In the genomic region with DNA sequence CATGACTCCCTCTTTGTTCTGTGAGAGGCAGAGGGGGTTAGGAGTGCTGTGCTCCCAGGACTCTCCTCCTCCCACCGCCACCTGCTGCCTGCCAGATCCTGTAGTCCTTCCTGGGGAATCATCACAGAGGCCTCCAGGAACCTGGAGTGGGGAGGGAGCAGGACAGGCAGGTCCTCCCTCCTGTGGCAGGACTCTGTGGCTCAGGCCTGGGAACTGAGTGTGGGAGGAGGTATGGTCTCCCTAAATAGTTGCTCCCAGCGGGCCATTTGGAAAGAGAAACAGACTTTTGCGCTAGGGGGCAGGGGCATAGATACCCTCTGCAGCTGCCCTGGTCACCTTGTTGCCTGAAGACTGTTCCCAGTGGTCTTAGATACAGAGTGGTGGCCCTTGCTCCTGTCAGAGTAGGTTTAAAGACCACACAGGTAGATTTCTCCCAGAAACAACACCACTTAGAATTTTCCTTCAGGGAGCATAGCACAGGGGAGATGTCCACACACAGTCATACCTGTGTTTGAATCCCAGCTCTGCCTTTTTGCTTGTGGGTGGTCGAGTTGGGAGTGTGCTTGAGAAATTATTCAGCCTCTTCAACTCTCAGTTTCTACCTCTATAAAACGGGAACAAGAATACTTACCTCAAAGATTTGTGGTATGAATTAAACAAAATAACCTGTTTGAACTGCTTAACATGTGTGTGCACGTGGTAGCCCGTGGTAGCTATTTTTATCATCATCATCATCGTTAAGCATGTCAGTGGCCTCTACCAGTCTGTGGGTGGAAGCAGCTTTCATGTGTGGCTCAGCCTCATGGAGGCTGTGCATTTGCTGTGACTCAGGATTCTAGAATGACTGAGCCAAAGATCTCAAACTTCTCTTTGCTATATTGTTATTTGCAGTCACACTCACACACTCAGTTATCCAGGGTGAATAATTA, we compare ENCODE assay signal across 8 cellular contexts. TPM values are rescaled to one million over a fixed set of nuclear protein-coding genes. Genes with fewer than 3 reads are reported as not detected.
DNase-seq lines count a peak whose midpoint lies in the region; ATAC-seq and TF ChIP-seq lines count a peak whose summit lies in the region.

No MANE protein-coding gene starts in this region.

- H3K4me1 ChIP-seq in mononuclear cell (ENCODE audit: insufficient read depth, low read length) (peaks cover 100% of the 10 kb centered on the region), tibial artery (peaks cover 0 to 100% (median 83%) of the 10 kb centered on the region in 4 donors)

- ATAC-seq in GM18511 (IDR thresholded peaks at IDR 0.05; ENCODE audit: unreplicated experiment) (peak; percentile 56), HG02885 (IDR thresholded peaks at IDR 0.05; ENCODE audit: poor library complexity, unreplicated experiment) (peak; percentile 63), SK-N-SH treated with all-trans-retinoic acid at 6 μM for 48 hours (peak; percentile 13; the same call in 2 of the 3 replicates)

- H3K27ac ChIP-seq in tibial artery: peak overlapping the region; percentile 55 to 72

- H3K4me3 ChIP-seq in mononuclear cell (ENCODE audit: low read length) (peak overlapping the region; percentile 45), tibial artery (no peak overlapping the region)

- intact Hi-C loops in tibial artery (cut with DNase I; ENCODE audit: low total_unique reads): no loop called here

- no peak for TF ChIP-seq CTCF in tibial artery (IDR thresholded peaks at IDR 0.05)

- H3K36me3 ChIP-seq in tibial artery: peaks cover 0 to 12% (median 3%) of the 10 kb centered on the region in 3 donors

- H3K27me3 ChIP-seq in mononuclear cell (ENCODE audit: insufficient read depth, low read length) (no peaks in the 10 kb centered on the region), tibial artery (no peaks in the 10 kb centered on the region)

- DNase-seq in amniotic stem cell (lab: John Stamatoyannopoulos, UW): peak; percentile 20
- no peak for DNase-seq in tibial artery
- DNase-seq in D341Med (ENCODE audit: low spot score): no peak
- DNase-seq in cerebellar cortex (ENCODE audit: low spot score): no peak

- no peaks in the 10 kb centered on the region for H3K9me3 ChIP-seq in mononuclear cell (ENCODE audit: low read depth, low read length)
- no peaks in the 10 kb centered on the region for H3K9me3 ChIP-seq in tibial artery

TF ChIP-seq in SK-N-SH treated with all-trans-retinoic acid at 6 μM for 48 hours, 23 proteins besides CTCF, POLR2A, EP300 and RAD21:
- TF ChIP-seq GLIS3 (CRISPR knock-in tag; IDR thresholded peaks at IDR 0.05): no peak
- no peak for TF ChIP-seq OSR1 (CRISPR knock-in tag; IDR thresholded peaks at IDR 0.05)
- TF ChIP-seq ZNF565 (CRISPR knock-in tag; conservative IDR thresholded peaks at IDR 0.05; ENCODE audit: low read depth): no peak
- no peak for TF ChIP-seq ZFP3 (CRISPR knock-in tag; IDR thresholded peaks at IDR 0.05)
- no peak for TF ChIP-seq BACH2 (CRISPR knock-in tag; IDR thresholded peaks at IDR 0.05; ENCODE audit: borderline replicate concordance)
- TF ChIP-seq ZNF70 (CRISPR knock-in tag; IDR thresholded peaks at IDR 0.05): no peak
- no peak for TF ChIP-seq ESRRG (CRISPR knock-in tag; IDR thresholded peaks at IDR 0.05)
- TF ChIP-seq ZFP30 (CRISPR knock-in tag; IDR thresholded peaks at IDR 0.05): no peak
- TF ChIP-seq ZC3H10 (CRISPR knock-in tag; IDR thresholded peaks at IDR 0.05): no peak
- no peak for TF ChIP-seq CSDC2 (CRISPR knock-in tag; IDR thresholded peaks at IDR 0.05)
- TF ChIP-seq, protein P1, sequence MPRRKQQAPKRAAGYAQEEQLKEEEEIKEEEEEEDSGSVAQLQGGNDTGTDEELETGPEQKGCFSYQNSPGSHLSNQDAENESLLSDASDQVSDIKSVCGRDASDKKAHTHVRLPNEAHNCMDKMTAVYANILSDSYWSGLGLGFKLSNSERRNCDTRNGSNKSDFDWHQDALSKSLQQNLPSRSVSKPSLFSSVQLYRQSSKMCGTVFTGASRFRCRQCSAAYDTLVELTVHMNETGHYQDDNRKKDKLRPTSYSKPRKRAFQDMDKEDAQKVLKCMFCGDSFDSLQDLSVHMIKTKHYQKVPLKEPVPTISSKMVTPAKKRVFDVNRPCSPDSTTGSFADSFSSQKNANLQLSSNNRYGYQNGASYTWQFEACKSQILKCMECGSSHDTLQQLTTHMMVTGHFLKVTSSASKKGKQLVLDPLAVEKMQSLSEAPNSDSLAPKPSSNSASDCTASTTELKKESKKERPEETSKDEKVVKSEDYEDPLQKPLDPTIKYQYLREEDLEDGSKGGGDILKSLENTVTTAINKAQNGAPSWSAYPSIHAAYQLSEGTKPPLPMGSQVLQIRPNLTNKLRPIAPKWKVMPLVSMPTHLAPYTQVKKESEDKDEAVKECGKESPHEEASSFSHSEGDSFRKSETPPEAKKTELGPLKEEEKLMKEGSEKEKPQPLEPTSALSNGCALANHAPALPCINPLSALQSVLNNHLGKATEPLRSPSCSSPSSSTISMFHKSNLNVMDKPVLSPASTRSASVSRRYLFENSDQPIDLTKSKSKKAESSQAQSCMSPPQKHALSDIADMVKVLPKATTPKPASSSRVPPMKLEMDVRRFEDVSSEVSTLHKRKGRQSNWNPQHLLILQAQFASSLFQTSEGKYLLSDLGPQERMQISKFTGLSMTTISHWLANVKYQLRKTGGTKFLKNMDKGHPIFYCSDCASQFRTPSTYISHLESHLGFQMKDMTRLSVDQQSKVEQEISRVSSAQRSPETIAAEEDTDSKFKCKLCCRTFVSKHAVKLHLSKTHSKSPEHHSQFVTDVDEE (CRISPR knock-in tag; IDR thresholded peaks at IDR 0.05): no peak
- TF ChIP-seq PPARA (CRISPR knock-in tag; IDR thresholded peaks at IDR 0.05; ENCODE audit: borderline replicate concordance): no peak
- TF ChIP-seq TCF4 (CRISPR knock-in tag; IDR thresholded peaks at IDR 0.05; ENCODE audit: borderline replicate concordance): no peak
- TF ChIP-seq RARB (CRISPR knock-in tag; IDR thresholded peaks at IDR 0.05): no peak
- no peak for TF ChIP-seq ARNTL (CRISPR knock-in tag; IDR thresholded peaks at IDR 0.05; ENCODE audit: borderline replicate concordance, low read depth)
- no peak for TF ChIP-seq ZNF8 (CRISPR knock-in tag; IDR thresholded peaks at IDR 0.05)
- TF ChIP-seq ISL1 (CRISPR knock-in tag; IDR thresholded peaks at IDR 0.05): no peak

RNA-seq across cellular contexts. Expression of gene SLC22A5, which starts 55.8 kb away (rescaled TPM):
- 2.2 TPM for total RNA-seq in mononuclear cell

Comparison
In these comparisons a context has a peak if more than half of its experiments do, and no peak if none do; other contexts are left out.
1. ATAC-seq: peak in every context shown above with its lines; median percentile 63 in HG02885; 56 in GM18511; 13 in SK-N-SH treated with all-trans-retinoic acid at 6 μM for 48 hours.